ENCODE assay signal across 23 cellular contexts in the genomic region with DNA sequence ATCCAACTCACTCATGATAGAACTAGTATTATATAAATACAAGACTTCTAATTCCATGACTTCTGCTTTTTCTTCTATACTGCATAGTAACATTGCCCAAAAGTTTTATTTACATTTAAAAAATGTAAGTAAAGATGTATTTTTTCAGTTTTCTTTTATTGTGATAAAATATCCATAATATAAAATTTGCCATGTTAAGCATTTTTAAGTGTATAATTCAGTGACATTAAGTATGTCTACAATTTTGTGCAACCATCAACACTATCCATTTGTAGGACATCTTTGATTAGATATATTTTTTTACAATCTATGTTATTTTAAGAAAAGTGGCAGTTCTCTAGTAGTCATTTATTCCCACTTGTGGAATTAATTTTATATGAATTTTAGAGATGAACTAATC.
"Had no signal": no experiment of that assay in that cellular context is flagged by ENCODE, and none has a peak within 500 bp of the region (broad histone marks: within the 10 kb centered on the region; RNA-seq: fewer than 3 reads in every experiment).

No MANE protein-coding gene starts in this region.

- H3K4me3 ChIP-seq: coronary artery, dorsolateral prefrontal cortex, esophagus muscularis mucosa, gastroesophageal sphincter, heart left ventricle, hepatocyte, left lung, lower lobe of right lung, mucosa of descending colon had no signal

- FAIRE-seq: endothelial cell of umbilical vein, frontal cortex had no signal

- H3K4me1 ChIP-seq: esophagus muscularis mucosa, gastroesophageal sphincter, heart left ventricle, left lung, lower lobe of right lung had no signal

- H3K4me2 ChIP-seq: hepatocyte had no signal

- H3K79me2 ChIP-seq: hepatocyte had no signal

- H3K27ac ChIP-seq: coronary artery, dorsolateral prefrontal cortex, esophagus muscularis mucosa, foreskin keratinocyte, gastroesophageal sphincter, heart left ventricle, hepatocyte, left lung, lower lobe of right lung had no signal

- DNase-seq: dermis blood vessel endothelial cell; dorsolateral prefrontal cortex; effector CD4-positive, alpha-beta T cell; effector memory CD4-positive, alpha-beta T cell; foreskin keratinocyte; heart left ventricle; hypothalamus; immature natural killer cell; islet precursor cell; left cardiac atrium; left lung; left ventricle myocardium superior; lower lobe of right lung; mesenchymal stem cell; mucosa of descending colon; naive B cell; naive thymus-derived CD8-positive, alpha-beta T cell had no signal

- ATAC-seq: foreskin keratinocyte; gastroesophageal sphincter; heart left ventricle; left cardiac atrium; left lung; left ventricle myocardium superior; lower lobe of right lung; mucosa of descending colon; naive thymus-derived CD8-positive, alpha-beta T cell had no signal

- H2AFZ ChIP-seq: hepatocyte had no signal

- H3K27me3 ChIP-seq: dorsolateral prefrontal cortex, esophagus muscularis mucosa, foreskin keratinocyte, gastroesophageal sphincter, heart left ventricle, hepatocyte, left lung had no signal
